9 cellular contexts compared by ENCODE assay signal in the genomic region with DNA sequence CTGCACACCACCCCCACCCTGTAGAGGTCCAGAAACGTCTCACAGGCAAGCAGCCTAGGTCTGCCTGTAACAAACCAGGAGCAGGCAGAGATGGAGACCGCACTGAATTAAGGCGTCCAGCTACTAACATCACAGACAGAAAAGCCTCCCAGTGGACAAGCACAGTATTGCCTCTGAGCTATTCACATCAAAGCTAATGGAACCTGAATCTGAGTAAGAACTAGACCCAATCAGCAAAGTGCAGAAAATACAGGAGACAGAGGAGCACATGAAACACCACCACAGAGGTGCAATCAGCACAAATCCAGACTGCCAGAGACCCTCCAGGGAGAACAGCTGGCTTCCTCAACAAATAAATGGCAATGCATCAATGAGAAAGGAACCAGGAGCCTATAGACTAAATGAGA. TPM values are rescaled to one million over a fixed set of nuclear protein-coding genes. Genes with fewer than 3 reads are reported as not detected.
DNase-seq lines count a peak whose midpoint lies in the region; ATAC-seq and TF ChIP-seq lines count a peak whose summit lies in the region.
"Had no signal": no experiment of that assay in that cellular context is flagged by ENCODE, and none has a peak within 500 bp of the region (broad histone marks: within the 10 kb centered on the region; RNA-seq: fewer than 3 reads in every experiment).

No MANE protein-coding gene starts in this region.

- peak; percentile 72 for TF ChIP-seq CTCF in IMR-90 (conservative IDR thresholded peaks at IDR 0.05; ENCODE audit: low read depth, low read length)
- peak; percentile 51 to 77 (median 64) for TF ChIP-seq CTCF in heart left ventricle (IDR thresholded peaks at IDR 0.05)

- no peak overlapping the region for H3K14ac ChIP-seq in IMR-90 (replicated peaks; ENCODE audit: low read depth, low read length)

- H2AFZ ChIP-seq in IMR-90 (replicated peaks; ENCODE audit: low read length, poor library complexity), result peak overlapping the region; percentile 63

- no peak overlapping the region for H2BK5ac ChIP-seq in IMR-90 (ENCODE audit: low read depth, low read length, poor library complexity, severe bottlenecking)

- H3K27me3 Mint-ChIP-seq in activated naive CD8-positive, alpha-beta T cell treated with anti-CD3 and anti-CD28 coated beads, Interleukin-2, amount 10 ng/mL, durations not matched to agents 7 days and 5 days, result peaks cover 2% of the 10 kb centered on the region

- H3K4me1 Mint-ChIP-seq in activated naive CD8-positive, alpha-beta T cell treated with anti-CD3 and anti-CD28 coated beads, Interleukin-2, amount 10 ng/mL, durations not matched to agents 7 days and 5 days, result peaks cover 2% of the 10 kb centered on the region

- DNase-seq in NCI-H1417 (lab: John Stamatoyannopoulos, UW) (peak; percentile 24 to 61 (median 59)), NCI-H1417 treated with DMSO at 0.1 percent for 48 hours (lab: John Stamatoyannopoulos, UW) (no peak), IMR-90 (peak; percentile 73), RKO (ENCODE audit: low spot score) (peak; percentile 83), heart left ventricle (peak in 4 of 5 donors; percentile 40 to 52 (median 44)), putamen (ENCODE audit: low spot score) (peak; percentile 18)
- DNase-seq in activated naive CD8-positive, alpha-beta T cell treated with anti-CD3 and anti-CD28 coated beads, Interleukin-2, amount 10 ng/mL, durations not matched to agents 7 days and 5 days, result no peak

- no peak overlapping the region for H3K4ac ChIP-seq in IMR-90 (ENCODE audit: low read depth, low read length)

- H3K4me3 Mint-ChIP-seq in activated naive CD8-positive, alpha-beta T cell treated with anti-CD3 and anti-CD28 coated beads, Interleukin-2, amount 10 ng/mL, durations not matched to agents 7 days and 5 days, result no peak overlapping the region

- no CpG with 5 or more reads among the region's 3 CpGs for WGBS in IMR-90 (ENCODE audit: extremely low coverage in 2 of 2, insufficient read length in 1 of 2), 2 experiments
- WGBS in heart left ventricle, 4 donors, result 0 to 2% (median 1%) methylated on average over 3 of the region's 3 CpGs

- H3K27ac Mint-ChIP-seq in activated naive CD8-positive, alpha-beta T cell treated with anti-CD3 and anti-CD28 coated beads, Interleukin-2, amount 10 ng/mL, durations not matched to agents 7 days and 5 days, result no peak overlapping the region

- H4K20me1 ChIP-seq in IMR-90 (ENCODE audit: insufficient read depth, low read length), result no peaks in the 10 kb centered on the region
- H4K20me1 ChIP-seq: BLaER1 had no signal

- no TSS peak for BruUV-seq in IMR-90 (replicated peaks; lab: Mats Ljungman, UMichigan)

- no peak overlapping the region for H4K8ac ChIP-seq in IMR-90 (ENCODE audit: low read depth in 2 of 2, low read length in 2 of 2)

- H3K9me3 Mint-ChIP-seq in activated naive CD8-positive, alpha-beta T cell treated with anti-CD3 and anti-CD28 coated beads, Interleukin-2, amount 10 ng/mL, durations not matched to agents 7 days and 5 days, result peaks cover 4% of the 10 kb centered on the region

- no peak overlapping the region for H4K5ac ChIP-seq in IMR-90 (ENCODE audit: low read depth, low read length)

- peak; percentile 100 for ATAC-seq in IMR-90 (ENCODE audit: low read depth)
- peak; percentile 92 for ATAC-seq in activated naive CD8-positive, alpha-beta T cell treated with anti-CD3 and anti-CD28 coated beads, Interleukin-2, amount 10 ng/mL, durations not matched to agents 7 days and 5 days (ENCODE audit: low read depth)
- peak; percentile 78 to 96 (median 92) for ATAC-seq in heart left ventricle
- no peak for ATAC-seq in GM18519 (IDR thresholded peaks at IDR 0.05; ENCODE audit: low FRiP score, unreplicated experiment)

- intact Hi-C loops in IMR-90 (cut with micrococcal nuclease) (loop anchor here (1.0 to 5.0 kb wide), 2 partner anchors 116 to 257 kb away; a partner anchor contains a TSS), heart left ventricle (cut with DNase I) (loop anchor here in 3 of 10 donors (10.0 kb wide), 1 partner anchor 259 kb away; no protein-coding TSS in a partner anchor)

- no peak overlapping the region for H2AK9ac ChIP-seq in IMR-90 (replicated peaks; ENCODE audit: low read depth, low read length, poor library complexity)

- no peak overlapping the region for H3K27ac ChIP-seq in IMR-90 (ENCODE audit: insufficient read depth, low read length)
- no peak overlapping the region for H3K27ac ChIP-seq in heart left ventricle
- H3K27ac ChIP-seq: BLaER1 had no signal

- H2BK120ac ChIP-seq in IMR-90 (ENCODE audit: low read depth, low read length), result no peak overlapping the region

- no peak overlapping the region for H3K23ac ChIP-seq in IMR-90 (ENCODE audit: low read depth, low read length)

- no peak overlapping the region for H2BK15ac ChIP-seq in IMR-90 (ENCODE audit: low read depth, low read length)

- H3K56ac ChIP-seq in IMR-90 (ENCODE audit: extremely low read depth, insufficient read depth, low read length), result no peak overlapping the region

- H3K4me3 ChIP-seq in IMR-90 (ENCODE audit: insufficient read depth, low read depth, low read length) (no peak overlapping the region), heart left ventricle (no peak overlapping the region)
- H3K4me3 ChIP-seq: BLaER1 had no signal

- H4K91ac ChIP-seq in IMR-90 (ENCODE audit: insufficient read depth, low read depth, low read length), result no peak overlapping the region

- H3K27me3 ChIP-seq in IMR-90 (ENCODE audit: control insufficient read depth, insufficient read depth, low read length), result peaks cover 4% of the 10 kb centered on the region; the same call in 1 of the 2 replicates
- H3K27me3 ChIP-seq in heart left ventricle, result no peaks in the 10 kb centered on the region
- H3K27me3 ChIP-seq: BLaER1 had no signal

- no peaks in the 10 kb centered on the region; the same call in 1 of the 2 replicates for H3K4me1 ChIP-seq in IMR-90 (ENCODE audit: control insufficient read depth, insufficient read depth, low read length)
- H3K4me1 ChIP-seq in heart left ventricle, result peaks cover 0 to 10% (median 1%) of the 10 kb centered on the region in 12 donors

- peak; percentile 73 for TF ChIP-seq RAD21 in IMR-90 (IDR thresholded peaks at IDR 0.05; ENCODE audit: low read length)

- in situ Hi-C loops in IMR-90 (cut with MboI; ENCODE audit: low sequenced_read_pairs), result no loop called here

- H3K9me3 ChIP-seq in IMR-90 (ENCODE audit: control insufficient read depth, insufficient read depth, low read length), result no peaks in the 10 kb centered on the region
- H3K9me3 ChIP-seq in heart left ventricle, result no peaks in the 10 kb centered on the region
- H3K9me3 ChIP-seq: BLaER1 had no signal

- no peaks in the 10 kb centered on the region for H3K79me1 ChIP-seq in IMR-90 (ENCODE audit: low read depth in 1 of 2, low read length in 2 of 2)

- H3K9ac ChIP-seq in IMR-90 (ENCODE audit: low read depth, low read length), result no peak overlapping the region
- H3K9ac ChIP-seq: BLaER1 had no signal

- H3K36me3 Mint-ChIP-seq in activated naive CD8-positive, alpha-beta T cell treated with anti-CD3 and anti-CD28 coated beads, Interleukin-2, amount 10 ng/mL, durations not matched to agents 7 days and 5 days, result no peaks in the 10 kb centered on the region

- dilution Hi-C loops in IMR-90 (cut with HindIII; ENCODE audit: low sequenced_read_pairs, unreplicated experiment), result no loop called here

- no peak overlapping the region for H3K18ac ChIP-seq in IMR-90 (ENCODE audit: low read depth, low read length)

- no peak overlapping the region for H2AK5ac ChIP-seq in IMR-90 (ENCODE audit: low read depth, low read length)

- H3K36me3 ChIP-seq in IMR-90 (ENCODE audit: control insufficient read depth, insufficient read depth, low read length) (no peaks in the 10 kb centered on the region), heart left ventricle (no peaks in the 10 kb centered on the region)
- H3K36me3 ChIP-seq: BLaER1 had no signal

- no peaks in the 10 kb centered on the region for H3K9me1 ChIP-seq in IMR-90 (ENCODE audit: insufficient read depth, low read length)

- TF ChIP-seq POLR2A in IMR-90 (IDR thresholded peaks at IDR 0.05; ENCODE audit: low read depth, low read length), result no peak
- no peak for TF ChIP-seq POLR2A in heart left ventricle (IDR thresholded peaks at IDR 0.05)

- POLR2A ChIA-PET in IMR-90 (lab: Charles Lee; ENCODE audit: unreplicated experiment), result interaction anchor here (0.6 kb wide), 1 partner anchor 117 kb away, joined by 3 read pairs; no protein-coding TSS in a partner anchor
- POLR2A ChIA-PET in activated naive CD8-positive, alpha-beta T cell treated with anti-CD3 and anti-CD28 coated beads, Interleukin-2, amount 10 ng/mL, durations not matched to agents 7 days and 5 days (lab: Charles Lee), result interaction anchor here (0.5 kb wide), 1 partner anchor 278 kb away, joined by 3 read pairs; no protein-coding TSS in a partner anchor

- no peak overlapping the region for H3K4me2 ChIP-seq in IMR-90 (ENCODE audit: low read depth, low read length)
- H3K4me2 ChIP-seq: BLaER1 had no signal

- H2BK20ac ChIP-seq in IMR-90 (ENCODE audit: low read depth, low read length), result no peak overlapping the region

- CTCF ChIA-PET in IMR-90 (lab: Yijun Ruan, JAX), result interaction anchor here (0.8 to 1.5 kb wide), 12 partner anchors 10 to 520 kb away, joined by 3 to 8 read pairs (median 4); a partner anchor contains a TSS

TF ChIP-seq in IMR-90, 13 proteins besides CTCF, POLR2A, EP300 and RAD21:
- TF ChIP-seq SMC3 (IDR thresholded peaks at IDR 0.05; ENCODE audit: low read depth, low read length) (peak; percentile 74), RCOR1 (IDR thresholded peaks at IDR 0.05; ENCODE audit: insufficient replicate concordance, low read length) (no peak)

RNA-seq across cellular contexts. Expression of a gene that starts 22.2 kb away (rescaled TPM):
- total RNA-seq in IMR-90 (2012; rRNA removed) (23.3 and 25.0 TPM in 2 replicates), heart left ventricle (10 to 100 TPM; 15.7 to 41.0 (median 25.4) TPM)
- polyA plus RNA-seq in IMR-90 (2012; rRNA removed) (49.5 and 54.5 TPM in 2 replicates), heart left ventricle (10 to 100 TPM; 25.0 to 42.2 TPM)
- polyA plus RNA-seq in IMR-90 (2012; cell fraction: cytosol; rRNA removed), result 32.8 and 68.4 TPM in 2 replicates
- 12.5 and 28.3 TPM in 2 replicates for polyA plus RNA-seq in IMR-90 (2012; cell fraction: nucleus; rRNA removed; ENCODE audit: low replicate concordance)
- 10 to 100 TPM; 13.1 to 13.9 TPM for total RNA-seq in activated naive CD8-positive, alpha-beta T cell treated with anti-CD3 and anti-CD28 coated beads, Interleukin-2, amount 10 ng/mL, durations not matched to agents 7 days and 5 days

Comparison
In these comparisons a context has a peak if more than half of its experiments do, and no peak if none do; other contexts are left out.
1. DNase-seq: peak in NCI-H1417 (3 of 3), IMR-90 (single experiment), RKO (single experiment), heart left ventricle (4 of 5) and putamen (single experiment); none in NCI-H1417 treated with DMSO at 0.1 percent for 48 hours (single experiment) and activated naive CD8-positive, alpha-beta T cell treated with anti-CD3 and anti-CD28 coated beads, Interleukin-2, amount 10 ng/mL, durations not matched to agents 7 days and 5 days (single experiment).